10 cellular contexts compared by ENCODE assay signal in the genomic region with DNA sequence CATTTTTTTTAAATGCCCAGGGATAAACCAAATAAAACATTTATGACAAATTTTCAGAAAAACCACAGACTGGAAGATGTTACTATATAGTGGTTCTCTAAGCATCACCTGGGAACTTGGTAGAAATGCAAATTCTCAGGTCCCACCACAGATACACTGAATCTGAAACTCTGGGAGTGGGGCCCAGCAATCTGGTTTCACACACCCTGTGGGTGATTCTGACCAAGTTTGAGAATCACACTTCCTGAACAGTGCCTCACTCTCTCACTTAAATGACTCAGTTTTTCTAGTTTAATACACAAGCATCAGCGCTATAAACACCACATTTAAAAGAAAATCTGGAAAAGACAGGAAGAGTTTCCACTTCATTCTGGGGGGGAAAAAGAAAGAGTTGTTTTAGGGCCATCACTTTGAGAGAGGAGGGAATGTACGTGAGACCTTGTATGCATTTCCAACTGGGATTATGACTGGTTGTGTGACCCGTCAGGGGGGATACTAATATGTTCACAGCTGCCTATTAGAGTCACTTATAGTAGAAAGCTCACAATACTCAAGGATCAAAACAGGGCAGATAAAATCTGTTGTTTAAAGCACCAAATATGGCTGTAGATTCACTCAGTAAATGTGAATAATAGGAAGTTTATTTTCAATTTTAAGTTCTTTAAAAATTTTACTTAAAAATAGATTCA.
DNase-seq lines count a peak whose midpoint lies in the region; ATAC-seq lines count a peak whose summit lies in the region.
"Had no signal": no experiment of that assay in that cellular context is flagged by ENCODE, and none has a peak within 500 bp of the region (broad histone marks: within the 10 kb centered on the region; RNA-seq: fewer than 3 reads in every experiment).

No MANE protein-coding gene starts in this region.

- H3K79me2 ChIP-seq in GM23248 (ENCODE audit: insufficient read depth) = no peaks in the 10 kb centered on the region

- in situ Hi-C loops in GM23248 (cut with MboI) = no loop called here

- no peaks in the 10 kb centered on the region for H3K4me1 ChIP-seq in GM23248 (ENCODE audit: insufficient read depth)
- H3K4me1 ChIP-seq: thyroid gland had no signal

- no peak overlapping the region for H3K9ac ChIP-seq in GM23248

- no peaks in the 10 kb centered on the region for H3K36me3 ChIP-seq in GM23248 (ENCODE audit: low read depth)
- H3K36me3 ChIP-seq: thyroid gland had no signal

- peak; percentile 94 for ATAC-seq in GM18870 (IDR thresholded peaks at IDR 0.05; ENCODE audit: unreplicated experiment)
- peak; percentile 91 for ATAC-seq in HG03565 (IDR thresholded peaks at IDR 0.05; ENCODE audit: unreplicated experiment)

- no peaks in the 10 kb centered on the region for H3K9me3 ChIP-seq in GM23248 (ENCODE audit: low read depth)
- H3K9me3 ChIP-seq: thyroid gland had no signal

- no peak overlapping the region for H2AFZ ChIP-seq in GM23248

- H3K27ac ChIP-seq in GM23248 = no peak overlapping the region
- H3K27ac ChIP-seq: thyroid gland had no signal

- H3K27me3 ChIP-seq in GM23248 (replicated peaks; ENCODE audit: insufficient read depth) = no peaks in the 10 kb centered on the region
- H3K27me3 ChIP-seq: thyroid gland had no signal

- H3K4me3 ChIP-seq in GM23248 = no peak overlapping the region
- H3K4me3 ChIP-seq: thyroid gland had no signal

- H3F3A ChIP-seq in GM23248 (ENCODE audit: insufficient read depth) = no peaks in the 10 kb centered on the region

- DNase-seq in GM23248 (peak; percentile 8), SKM-1 treated with dmso at 0.1 percent for 144 hours (lab: John Stamatoyannopoulos, UW; ENCODE audit: unreplicated experiment) (no peak), cerebellar nuclear complex (lab: John Stamatoyannopoulos, UW) (no peak), glomerular visceral epithelial cell (ENCODE audit: extremely low spot score) (no peak), HuH-7.5 (ENCODE audit: low spot score) (no peak)
- peak; percentile 79 for DNase-seq in stimulated activated CD4-positive, alpha-beta T cell treated with anti-CD3 and anti-CD28 coated beads, Interleukin-1b, Interleukin-23, amount 100 ng/mL, for 48 hours
- DNase-seq: glutamatergic neuron, thyroid gland had no signal

- WGBS in GM23248 (ENCODE audit: low coverage in 1 of 2, low lambda C conversion rate in 2 of 2, missing lambda C conversion rate in 2 of 2), 2 experiments = 72 to 77% methylated on average over 3 of the region's 3 CpGs

- H3K4me2 ChIP-seq in GM23248 (ENCODE audit: unreplicated experiment) = no peak overlapping the region

- no peaks in the 10 kb centered on the region for H4K20me1 ChIP-seq in GM23248 (ENCODE audit: insufficient read depth)

- H3K9me2 ChIP-seq in GM23248 (ENCODE audit: insufficient read depth) = no peaks in the 10 kb centered on the region; the same call in 1 of the 2 replicates

Comparison
In these comparisons a context has a peak if more than half of its experiments do, and no peak if none do; other contexts are left out.
1. DNase-seq: peak in GM23248 (single experiment) and stimulated activated CD4-positive, alpha-beta T cell treated with anti-CD3 and anti-CD28 coated beads, Interleukin-1b, Interleukin-23, amount 100 ng/mL, for 48 hours (single experiment); none in SKM-1 treated with dmso at 0.1 percent for 144 hours (single experiment), cerebellar nuclear complex (0 of 2), glomerular visceral epithelial cell (single experiment) and HuH-7.5 (single experiment).